1 cellular context compared by ENCODE assay signal in genomic region chr17:416293-417206, GRCh38.
TF ChIP-seq lines count a peak whose summit lies in the region.

No MANE protein-coding gene starts in this region.

TF ChIP-seq in H1, 55 proteins besides CTCF, POLR2A, EP300 and RAD21 (continued from another document):
- no peak for TF ChIP-seq TEAD4 (IDR thresholded peaks at IDR 0.05; ENCODE audit: low read depth, low read length)
- TF ChIP-seq RFX5 (IDR thresholded peaks at IDR 0.05; ENCODE audit: borderline replicate concordance, low read depth, low read length) = no peak
- no peak for TF ChIP-seq KDM5A (IDR thresholded peaks at IDR 0.05; ENCODE audit: low read length)
- TF ChIP-seq HDAC2 (IDR thresholded peaks at IDR 0.05; ENCODE audit: borderline replicate concordance in 1 of 2, low read depth in 2 of 2, low read length in 2 of 2) = no peak
- no peak for TF ChIP-seq BCL11A (IDR thresholded peaks at IDR 0.05; ENCODE audit: low read depth in 2 of 2, low read length in 2 of 2)
- TF ChIP-seq JUN (IDR thresholded peaks at IDR 0.05; ENCODE audit: low read depth, low read length) = no peak
- no peak for TF ChIP-seq NRF1 (IDR thresholded peaks at IDR 0.05; ENCODE audit: low read depth, low read length)
- no peak for TF ChIP-seq POLR2AphosphoS5 (IDR thresholded peaks at IDR 0.05; ENCODE audit: low read depth, low read length)
- TF ChIP-seq HDAC6 (IDR thresholded peaks at IDR 0.05; ENCODE audit: low read depth, low read length) = no peak
- TF ChIP-seq TCF12 (IDR thresholded peaks at IDR 0.05; ENCODE audit: low read depth, low read length) = no peak
TF ChIP-seq in H1: peak in this region for 0.
